ENCODE assay signal across 10 cellular contexts in genomic region chr21:39346671-39347327, GRCh38. TPM values are rescaled to one million over a fixed set of nuclear protein-coding genes. Genes with fewer than 3 reads are reported as not detected.
A peak's percentile ranks its signal among the peaks of the same experiment; 100 is the strongest.
DNase-seq lines count a peak whose midpoint lies in the region; ATAC-seq and TF ChIP-seq lines count a peak whose summit lies in the region.
"Had no signal": no experiment of that assay in that cellular context is flagged by ENCODE, and none has a peak within 500 bp of the region (broad histone marks: within the 10 kb centered on the region; RNA-seq: fewer than 3 reads in every experiment).

No MANE protein-coding gene starts in this region.

- H3K27ac Mint-ChIP-seq in activated naive CD8-positive, alpha-beta T cell treated with anti-CD3 and anti-CD28 coated beads for 36 hours = peak overlapping the region; percentile 10

- H3K27ac ChIP-seq in AG04450 (ENCODE audit: low read depth, low read length) = no peak overlapping the region
- H3K27ac ChIP-seq in HEK293 (ENCODE audit: extremely low read depth, low read depth, low read length) = no peak overlapping the region
- H3K27ac ChIP-seq in mesenchymal stem cell (ENCODE audit: low read length, poor library complexity, severe bottlenecking) = no peak overlapping the region
- no peak overlapping the region for H3K27ac ChIP-seq in colonic mucosa

- 79% methylated on average over 5 of the region's 7 CpGs for WGBS in mesenchymal stem cell

- POLR2A ChIA-PET in AG04450 (lab: Yijun Ruan, JAX) (no interaction called here), HEK293 (lab: Yijun Ruan, JAX) (interaction anchor here (0.8 to 5.4 kb wide), 7 partner anchors 8 to 163 kb away, joined by 3 to 79 read pairs (median 21); partner anchors contain the start of genes BRWD1 and PSMG1)

- CTCF ChIA-PET in AG04450 (lab: Charles Lee) (interaction anchor here (0.9 to 1.9 kb wide), 4 partner anchors 33 to 95 kb away, joined by 4 to 17 read pairs (median 6); a partner anchor contains a TSS), HEK293 (lab: Yijun Ruan, JAX) (interaction anchor here (0.6 to 0.9 kb wide), 5 partner anchors 8 to 83 kb away, joined by 3 to 4 read pairs (median 3); no protein-coding TSS in a partner anchor)

- H3K79me1 ChIP-seq in mesenchymal stem cell (replicated peaks; ENCODE audit: low read length, poor library complexity, severe bottlenecking) = peaks cover 3% of the 10 kb centered on the region

- no peak overlapping the region for H3K18ac ChIP-seq in mesenchymal stem cell (ENCODE audit: low read depth in 1 of 2, low read length in 2 of 2)

- H2BK12ac ChIP-seq in mesenchymal stem cell (ENCODE audit: low read length in 2 of 2) = no peak overlapping the region

- peaks cover 33% of the 10 kb centered on the region for H3K4me1 Mint-ChIP-seq in activated naive CD8-positive, alpha-beta T cell treated with anti-CD3 and anti-CD28 coated beads for 36 hours

- H3K4me3 Mint-ChIP-seq in activated naive CD8-positive, alpha-beta T cell treated with anti-CD3 and anti-CD28 coated beads for 36 hours = peak overlapping the region; percentile 72

- H3K4ac ChIP-seq in mesenchymal stem cell (ENCODE audit: low read depth in 1 of 2, low read length in 2 of 2) = no peak overlapping the region

- peak overlapping the region; percentile 36 for H3K4me2 ChIP-seq in mesenchymal stem cell (ENCODE audit: low read length, poor library complexity, severe bottlenecking)

- H3K4me1 ChIP-seq in HEK293 (ENCODE audit: control insufficient read depth, insufficient read depth, low read length) = 0 out of 2 replicates have a peak, but pooled peaks cover 3% of the 10 kb centered on the region
- peaks cover 5% of the 10 kb centered on the region for H3K4me1 ChIP-seq in mesenchymal stem cell (ENCODE audit: control insufficient read depth, insufficient read depth, low read depth, low read length)
- peaks cover 5% of the 10 kb centered on the region for H3K4me1 ChIP-seq in colonic mucosa

- H3K27me3 Mint-ChIP-seq in activated naive CD8-positive, alpha-beta T cell treated with anti-CD3 and anti-CD28 coated beads for 36 hours = no peaks in the 10 kb centered on the region

- no peak overlapping the region for H2AK5ac ChIP-seq in mesenchymal stem cell (ENCODE audit: low read length, severe bottlenecking)

- H4K8ac ChIP-seq in mesenchymal stem cell (ENCODE audit: low read length) = no peak overlapping the region

- ATAC-seq in GM21367 (IDR thresholded peaks at IDR 0.05; ENCODE audit: unreplicated experiment) = no peak

- peaks cover 48% of the 10 kb centered on the region for H3K36me3 Mint-ChIP-seq in activated naive CD8-positive, alpha-beta T cell treated with anti-CD3 and anti-CD28 coated beads for 36 hours

- no peak for TF ChIP-seq CTCF in AG04450 (IDR thresholded peaks at IDR 0.05; ENCODE audit: low read depth, low read length)
- TF ChIP-seq CTCF in HEK293 (tag by site-specific recombination; IDR thresholded peaks at IDR 0.05) = no peak
- no peak for TF ChIP-seq CTCF in colonic mucosa (IDR thresholded peaks at IDR 0.05)

- intact Hi-C loops in colonic mucosa (cut with DNase I) = loop anchor here (5.0 kb wide), 1 partner anchor 34 kb away; the partner anchor contains the start of gene BRWD1

- no peaks in the 10 kb centered on the region for H3K9me3 Mint-ChIP-seq in activated naive CD8-positive, alpha-beta T cell treated with anti-CD3 and anti-CD28 coated beads for 36 hours

- peaks cover 36 to 60% of the 10 kb centered on the region in 2 experiments for H3K36me3 ChIP-seq in HEK293 (ENCODE audit: control insufficient read depth in 2 of 2, insufficient read depth in 1 of 2, low read length in 2 of 2)
- H3K36me3 ChIP-seq in mesenchymal stem cell (ENCODE audit: control insufficient read depth in 1 of 2, insufficient read depth in 2 of 2, low read depth in 1 of 2, low read length in 2 of 2) = peaks cover 4 to 50% of the 10 kb centered on the region in 2 experiments
- H3K36me3 ChIP-seq in colonic mucosa = peaks cover 3% of the 10 kb centered on the region

- H3K27me3 ChIP-seq in AG04450 (ENCODE audit: control insufficient read depth, insufficient read depth, low read length) = no peaks in the 10 kb centered on the region
- H3K27me3 ChIP-seq in mesenchymal stem cell (ENCODE audit: control insufficient read depth in 1 of 2, insufficient read depth in 1 of 2, low read length in 2 of 2) = no peaks in the 10 kb centered on the region
- H3K27me3 ChIP-seq in colonic mucosa = no peaks in the 10 kb centered on the region

- no peak overlapping the region for H4K91ac ChIP-seq in mesenchymal stem cell (ENCODE audit: low read length)

- H3K9ac ChIP-seq in mesenchymal stem cell (ENCODE audit: low read length) (peak overlapping the region; percentile 94), colonic mucosa (ENCODE audit: low read depth in 2 of 2, low read length in 2 of 2) (peak overlapping the region in 1 of 2 donors; percentile 91)

- H2BK5ac ChIP-seq in mesenchymal stem cell (ENCODE audit: low read depth, low read length, poor library complexity, severe bottlenecking) = no peak overlapping the region

- H3K4me3 ChIP-seq in AG04450 (ENCODE audit: low read depth, low read length) (peak overlapping the region; percentile 86), HEK293 (ENCODE audit: low read depth, low read length) (peak overlapping the region; percentile 86), mesenchymal stem cell (ENCODE audit: insufficient read depth in 1 of 2, low read depth in 1 of 2, low read length in 2 of 2) (peak overlapping the region in 1 of 2 experiments; percentile 92), colonic mucosa (no peak overlapping the region)

- H3K9me3 ChIP-seq in AG04450 (ENCODE audit: control insufficient read depth, insufficient read depth, low read length) = peaks cover 5% of the 10 kb centered on the region; the same call in 1 of the 2 replicates
- H3K9me3 ChIP-seq in HEK293 (ENCODE audit: control insufficient read depth, insufficient read depth, low read depth, low read length) = no peaks in the 10 kb centered on the region
- H3K9me3 ChIP-seq in mesenchymal stem cell (ENCODE audit: control insufficient read depth, low read length) = no peaks in the 10 kb centered on the region
- no peaks in the 10 kb centered on the region for H3K9me3 ChIP-seq in colonic mucosa

- no peak overlapping the region for H2AFZ ChIP-seq in mesenchymal stem cell (ENCODE audit: low read depth, low read length)

- no peak overlapping the region for H3K14ac ChIP-seq in mesenchymal stem cell (ENCODE audit: low read length in 2 of 2)

- DNase-seq in AG04450 (ENCODE audit: low read depth, low spot score) (no peak), mesenchymal stem cell (no peak), NCI-H146 (lab: John Stamatoyannopoulos, UW) (no peak), colonic mucosa (no peak)
- DNase-seq in activated naive CD8-positive, alpha-beta T cell treated with anti-CD3 and anti-CD28 coated beads for 36 hours = no peak
- no peak for DNase-seq in NK-92 treated with Interleukin-12 subunit alpha and Interleukin-12 subunit beta, amount 100 ng/mL, for 24 hours (lab: John Stamatoyannopoulos, UW)
- DNase-seq: central memory CD4-positive, alpha-beta T cell; NCI-H1048 had no signal

- no peak overlapping the region for H2BK15ac ChIP-seq in mesenchymal stem cell (ENCODE audit: low read depth, poor library complexity, severe bottlenecking)

- no peak overlapping the region for H3K23ac ChIP-seq in mesenchymal stem cell (ENCODE audit: low read length in 2 of 2)

- no peak overlapping the region for H2BK120ac ChIP-seq in mesenchymal stem cell (ENCODE audit: low read depth, low read length)

TF ChIP-seq in HEK293, 187 proteins besides CTCF, POLR2A, EP300 and RAD21 (continues in another document):
- no peak for TF ChIP-seq ZNF10 (tag by site-specific recombination; IDR thresholded peaks at IDR 0.05)
- no peak for TF ChIP-seq AEBP2 (tag by site-specific recombination; IDR thresholded peaks at IDR 0.05; ENCODE audit: borderline replicate concordance)
- 0 out of 2 replicates have a peak, but pooled peaks have one; percentile 45 for TF ChIP-seq PRDM1 (tag by site-specific recombination; IDR thresholded peaks at IDR 0.05)
- peak; percentile 39; the same call in 1 of the 2 replicates for TF ChIP-seq ZSCAN4 (tag by site-specific recombination; IDR thresholded peaks at IDR 0.05)

RNA-seq across cellular contexts. Expression of gene HMGN1, which starts 2.1 kb away (rescaled TPM):
- polyA plus RNA-seq in AG04450 (2011; rRNA removed) = 232 and 288 TPM in 2 replicates
- 36.7 and 70.9 TPM in 2 replicates for polyA minus RNA-seq in AG04450 (2011; rRNA and poly(A)+ RNA removed)
- total RNA-seq in activated naive CD8-positive, alpha-beta T cell treated with anti-CD3 and anti-CD28 coated beads for 36 hours = 100 to 1,000 TPM; 432 to 501 TPM
- 278 TPM for polyA plus RNA-seq in mesenchymal stem cell (2013, experiment 1 of 2)
- polyA plus RNA-seq in mesenchymal stem cell (2013, experiment 2 of 2) = 282 TPM
- 100 to 1,000 TPM; 240 to 305 TPM for total RNA-seq in colonic mucosa

RNA-seq across cellular contexts. Expression of gene BRWD1, which starts 33.4 kb away (rescaled TPM):
- 13.7 and 19.7 TPM in 2 replicates for polyA plus RNA-seq in AG04450 (2011; rRNA removed)
- polyA minus RNA-seq in AG04450 (2011; rRNA and poly(A)+ RNA removed) = 28.8 and 57.4 TPM in 2 replicates
- 10 to 100 TPM; 16.5 to 18.2 TPM for total RNA-seq in activated naive CD8-positive, alpha-beta T cell treated with anti-CD3 and anti-CD28 coated beads for 36 hours
- polyA plus RNA-seq in mesenchymal stem cell (2013, experiment 1 of 2) = 7.1 TPM
- polyA plus RNA-seq in mesenchymal stem cell (2013, experiment 2 of 2) = 7.5 TPM
- total RNA-seq in colonic mucosa = 10 to 100 TPM; 38.6 to 43.1 TPM
